ENCODE assay signal across 21 cellular contexts in the genomic region with DNA sequence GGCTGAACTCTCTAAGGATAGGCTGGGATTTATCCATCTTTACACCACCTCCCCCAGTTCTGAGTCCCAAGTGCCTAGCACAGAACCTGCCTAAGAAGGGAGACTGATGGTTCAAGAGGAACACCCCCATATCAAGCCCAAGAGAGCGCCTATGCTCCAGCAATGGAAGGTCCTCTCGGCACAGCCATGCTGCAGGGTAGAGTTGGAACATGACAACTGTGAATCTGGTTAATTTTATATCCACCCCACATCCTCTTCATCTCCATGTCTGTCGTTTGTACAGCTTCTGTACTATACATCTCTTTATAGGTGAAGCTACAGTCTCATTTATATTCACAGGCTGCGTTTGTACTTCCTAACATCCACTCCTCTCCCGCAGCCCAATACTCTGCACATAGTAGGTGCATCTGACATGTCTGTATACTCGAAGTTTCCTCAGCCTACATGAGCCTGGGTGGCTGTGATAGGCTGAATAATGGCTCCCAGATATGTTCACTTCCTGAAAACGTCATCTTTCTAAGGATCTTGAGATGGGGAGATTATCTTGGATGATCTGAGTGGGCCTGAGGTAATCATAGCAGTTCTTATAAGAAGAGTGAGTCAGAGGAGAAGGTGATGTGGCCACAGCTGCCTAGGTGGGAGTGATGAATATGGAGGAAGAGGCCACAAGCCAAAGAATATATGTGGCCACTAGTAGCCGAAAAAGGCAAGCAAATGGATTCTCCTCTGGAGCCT.
DNase-seq lines count a peak whose midpoint lies in the region; ATAC-seq and TF ChIP-seq lines count a peak whose summit lies in the region.
"Had no signal": no experiment of that assay in that cellular context is flagged by ENCODE, and none has a peak within 500 bp of the region (broad histone marks: within the 10 kb centered on the region; RNA-seq: fewer than 3 reads in every experiment).

No MANE protein-coding gene starts in this region.

- H3K9me3 Mint-ChIP-seq in activated T-cell treated with anti-CD3 and anti-CD28 coated beads, Interleukin-2, amount 50 U/mL, for 72 hours: peaks cover 5% of the 10 kb centered on the region in 2 donors
- H3K9me3 Mint-ChIP-seq in naive thymus-derived CD8-positive, alpha-beta T cell: no peaks in the 10 kb centered on the region
- H3K9me3 Mint-ChIP-seq: mesothelial cell of epicardium had no signal

- peaks cover 8 to 10% of the 10 kb centered on the region in 2 donors for H3K36me3 Mint-ChIP-seq in activated T-cell treated with anti-CD3 and anti-CD28 coated beads, Interleukin-2, amount 50 U/mL, for 72 hours (ENCODE audit: insufficient read depth in 2 of 2)
- no peaks in the 10 kb centered on the region for H3K36me3 Mint-ChIP-seq in naive thymus-derived CD8-positive, alpha-beta T cell
- H3K36me3 Mint-ChIP-seq: mesothelial cell of epicardium had no signal

- peak; percentile 73 for DNase-seq in activated effector memory CD4-positive, alpha-beta T cell treated with anti-CD3 and anti-CD28 coated beads, Interleukin-2, amount 50 U/mL, for 16 hours
- DNase-seq in activated effector memory CD4-positive, alpha-beta T cell treated with Interleukin-2 at 50 U/mL for 16 hours: no peak
- peak; percentile 32 for DNase-seq in ELR (ENCODE audit: low read depth)
- peak in 1 of 2 donors; percentile 62 for DNase-seq in activated T-cell treated with anti-CD3 and anti-CD28 coated beads, Interleukin-2, amount 50 U/mL, for 72 hours
- no peak for DNase-seq in naive thymus-derived CD8-positive, alpha-beta T cell
- DNase-seq in upper lobe of right lung: no peak
- no peak for DNase-seq in NCI-H2107 treated with DMSO at 0.1 percent for 48 hours (lab: John Stamatoyannopoulos, UW; ENCODE audit: unreplicated experiment)
- DNase-seq: adrenal gland; Caco-2; HCEC 1CT; left cardiac atrium; NCI-H187 treated with DMSO at 0.1 percent for 48 hours; NCI-H446; NK-92 treated with Interleukin-12 subunit alpha and Interleukin-12 subunit beta, amount 100 ng/mL, for 24 hours; SK-N-SH; spleen; stomach had no signal

- H3K9me3 ChIP-seq in upper lobe of right lung: no peaks in the 10 kb centered on the region
- H3K9me3 ChIP-seq: adrenal gland, Caco-2, gastroesophageal sphincter, SK-N-SH, spleen, stomach had no signal

- H3K4me1 Mint-ChIP-seq in activated T-cell treated with anti-CD3 and anti-CD28 coated beads, Interleukin-2, amount 50 U/mL, for 72 hours (ENCODE audit: low read depth): peaks cover 69% of the 10 kb centered on the region
- peaks cover 22 to 29% (median 27%) of the 10 kb centered on the region in 4 donors for H3K4me1 Mint-ChIP-seq in naive thymus-derived CD8-positive, alpha-beta T cell

- H3K27ac ChIP-seq in upper lobe of right lung: no peak overlapping the region
- H3K27ac ChIP-seq: adrenal gland, gastroesophageal sphincter, stomach had no signal

- H3K27me3 Mint-ChIP-seq in activated T-cell treated with anti-CD3 and anti-CD28 coated beads, Interleukin-2, amount 50 U/mL, for 72 hours (ENCODE audit: low read depth): no peaks in the 10 kb centered on the region
- no peaks in the 10 kb centered on the region for H3K27me3 Mint-ChIP-seq in naive thymus-derived CD8-positive, alpha-beta T cell

- POLR2A ChIA-PET in naive thymus-derived CD8-positive, alpha-beta T cell (lab: Charles Lee): interaction anchor here (1.3 kb wide), 1 partner anchor 85 kb away, joined by 4 read pairs; the partner anchor contains the start of gene AKAP11

- H3K36me3 ChIP-seq in upper lobe of right lung: no peaks in the 10 kb centered on the region
- H3K36me3 ChIP-seq: adrenal gland, cardiac muscle cell, gastroesophageal sphincter, spleen, stomach had no signal

- no peaks in the 10 kb centered on the region for H3K27me3 ChIP-seq in upper lobe of right lung
- H3K27me3 ChIP-seq: adrenal gland, cardiac muscle cell, gastroesophageal sphincter, spleen, stomach had no signal

- peak overlapping the region; percentile 75 for H3K27ac Mint-ChIP-seq in activated T-cell treated with anti-CD3 and anti-CD28 coated beads, Interleukin-2, amount 50 U/mL, for 72 hours
- peak overlapping the region; percentile 21 to 97 (median 86) for H3K27ac Mint-ChIP-seq in naive thymus-derived CD8-positive, alpha-beta T cell
- H3K27ac Mint-ChIP-seq: mesothelial cell of epicardium had no signal

- peak; percentile 20 to 39 for ATAC-seq in activated T-cell treated with anti-CD3 and anti-CD28 coated beads, Interleukin-2, amount 50 U/mL, for 72 hours (replicated peaks in 1 of 2)
- no peak for ATAC-seq in naive thymus-derived CD8-positive, alpha-beta T cell
- ATAC-seq in upper lobe of right lung: no peak
- ATAC-seq in GM21515 (IDR thresholded peaks at IDR 0.05; ENCODE audit: unreplicated experiment): no peak
- ATAC-seq: gastroesophageal sphincter had no signal

- peak overlapping the region; percentile 87 to 89 for H3K4me3 Mint-ChIP-seq in activated T-cell treated with anti-CD3 and anti-CD28 coated beads, Interleukin-2, amount 50 U/mL, for 72 hours
- peak overlapping the region in 4 of 10 donors; percentile 24 to 46 (median 33) for H3K4me3 Mint-ChIP-seq in naive thymus-derived CD8-positive, alpha-beta T cell
- H3K4me3 Mint-ChIP-seq: mesothelial cell of epicardium had no signal

- no peak for TF ChIP-seq CTCF in upper lobe of right lung (IDR thresholded peaks at IDR 0.05)

- H3K4me1 ChIP-seq in upper lobe of right lung: no peaks in the 10 kb centered on the region
- H3K4me1 ChIP-seq: adrenal gland, Caco-2, gastroesophageal sphincter, stomach had no signal

- H3K4me3 ChIP-seq in upper lobe of right lung: no peak overlapping the region
- H3K4me3 ChIP-seq: adrenal gland, cardiac muscle cell, gastroesophageal sphincter, spleen, stomach had no signal

- intact Hi-C loops in upper lobe of right lung (cut with DNase I): no loop called here

Comparison
In these comparisons a context has a peak if more than half of its experiments do, and no peak if none do; other contexts are left out.
1. DNase-seq: peak in activated effector memory CD4-positive, alpha-beta T cell treated with anti-CD3 and anti-CD28 coated beads, Interleukin-2, amount 50 U/mL, for 16 hours (single experiment) and ELR (single experiment); none in activated effector memory CD4-positive, alpha-beta T cell treated with Interleukin-2 at 50 U/mL for 16 hours (single experiment), naive thymus-derived CD8-positive, alpha-beta T cell (0 of 10), upper lobe of right lung (single experiment) and NCI-H2107 treated with DMSO at 0.1 percent for 48 hours (single experiment).
2. ATAC-seq: peak in activated T-cell treated with anti-CD3 and anti-CD28 coated beads, Interleukin-2, amount 50 U/mL, for 72 hours (2 of 2); none in naive thymus-derived CD8-positive, alpha-beta T cell (0 of 2), upper lobe of right lung (single experiment) and GM21515 (single experiment).